1 cellular context compared by ENCODE assay signal in the genomic region with DNA sequence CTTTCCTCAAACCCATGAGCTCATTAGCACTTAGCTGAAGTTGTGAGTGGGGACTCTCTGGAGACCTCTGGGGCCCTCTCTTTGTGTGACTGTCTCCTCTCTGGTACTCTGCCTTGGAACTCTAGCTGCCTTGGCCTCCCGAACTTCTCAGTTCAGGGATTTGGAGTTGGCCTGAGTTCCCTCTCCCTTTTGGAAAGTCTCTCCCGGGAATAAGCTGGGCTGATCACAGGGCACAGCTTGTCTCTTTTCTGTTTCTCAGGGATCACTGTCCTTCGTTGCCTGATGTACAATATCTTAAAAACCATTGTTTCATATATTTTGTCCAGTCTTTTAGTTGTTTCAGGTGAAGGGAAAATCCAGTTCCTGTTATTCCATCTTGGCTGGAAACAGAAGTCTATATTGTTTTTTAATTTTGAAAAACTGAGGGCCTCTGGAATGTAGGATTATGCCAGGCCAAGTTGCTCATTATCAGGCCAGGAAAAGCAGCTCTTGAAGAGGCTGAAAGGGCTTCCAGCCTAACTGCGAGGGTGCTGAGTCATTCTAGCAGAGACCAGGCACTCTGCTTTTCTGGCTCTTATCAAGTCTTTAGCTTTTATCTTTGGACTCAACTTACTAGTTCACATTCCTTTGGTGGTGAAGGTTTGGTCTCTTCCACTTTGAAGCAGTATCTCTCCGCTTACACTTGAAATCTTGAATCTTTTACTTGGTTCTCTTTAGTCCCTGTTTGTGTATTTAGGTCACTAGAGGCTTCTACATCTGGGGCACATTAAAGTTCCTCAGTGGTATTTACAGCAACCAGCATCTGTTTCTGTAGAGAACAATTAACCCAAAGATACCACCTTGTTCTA.
A peak's percentile ranks its signal among the peaks of the same experiment; 100 is the strongest.
TF ChIP-seq lines count a peak whose summit lies in the region.

No MANE protein-coding gene starts in this region.

TF ChIP-seq in A549, 52 proteins besides CTCF, POLR2A, EP300 and RAD21 (continued from another document):
- TF ChIP-seq, protein P1, sequence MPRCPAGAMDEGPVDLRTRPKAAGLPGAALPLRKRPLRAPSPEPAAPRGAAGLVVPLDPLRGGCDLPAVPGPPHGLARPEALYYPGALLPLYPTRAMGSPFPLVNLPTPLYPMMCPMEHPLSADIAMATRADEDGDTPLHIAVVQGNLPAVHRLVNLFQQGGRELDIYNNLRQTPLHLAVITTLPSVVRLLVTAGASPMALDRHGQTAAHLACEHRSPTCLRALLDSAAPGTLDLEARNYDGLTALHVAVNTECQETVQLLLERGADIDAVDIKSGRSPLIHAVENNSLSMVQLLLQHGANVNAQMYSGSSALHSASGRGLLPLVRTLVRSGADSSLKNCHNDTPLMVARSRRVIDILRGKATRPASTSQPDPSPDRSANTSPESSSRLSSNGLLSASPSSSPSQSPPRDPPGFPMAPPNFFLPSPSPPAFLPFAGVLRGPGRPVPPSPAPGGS (IDR thresholded peaks at IDR 0.05): no peak
- TF ChIP-seq RNF2 (IDR thresholded peaks at IDR 0.05; ENCODE audit: borderline replicate concordance, low read depth) (no peak), BHLHE40 (IDR thresholded peaks at IDR 0.05; ENCODE audit: low read depth, low read length) (no peak), CHD4 (IDR thresholded peaks at IDR 0.05; ENCODE audit: borderline replicate concordance) (no peak), NR3C1 (IDR thresholded peaks at IDR 0.05) (no peak), NFE2L2 (conservative IDR thresholded peaks at IDR 0.05; ENCODE audit: low read length) (peak; percentile 64; the same call in 1 of the 2 replicates), SMC3 (IDR thresholded peaks at IDR 0.05) (no peak), HOXB13 (CRISPR knock-in tag; IDR thresholded peaks at IDR 0.05; ENCODE audit: low read depth) (no peak), ZSCAN20 (CRISPR knock-in tag; IDR thresholded peaks at IDR 0.05) (no peak), MAFK (IDR thresholded peaks at IDR 0.05; ENCODE audit: partially characterized antibody) (peak; percentile 84), JUN (IDR thresholded peaks at IDR 0.05) (no peak), RCOR1 (IDR thresholded peaks at IDR 0.05; ENCODE audit: low read depth, low read length) (no peak)
- TF ChIP-seq, protein P2, sequence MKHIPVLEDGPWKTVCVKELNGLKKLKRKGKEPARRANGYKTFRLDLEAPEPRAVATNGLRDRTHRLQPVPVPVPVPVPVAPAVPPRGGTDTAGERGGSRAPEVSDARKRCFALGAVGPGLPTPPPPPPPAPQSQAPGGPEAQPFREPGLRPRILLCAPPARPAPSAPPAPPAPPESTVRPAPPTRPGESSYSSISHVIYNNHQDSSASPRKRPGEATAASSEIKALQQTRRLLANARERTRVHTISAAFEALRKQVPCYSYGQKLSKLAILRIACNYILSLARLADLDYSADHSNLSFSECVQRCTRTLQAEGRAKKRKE (CRISPR knock-in tag; IDR thresholded peaks at IDR 0.05; ENCODE audit: low read depth): peak; percentile 28; the same call in 1 of the 2 replicates
